9 cellular contexts compared by ENCODE assay signal in genomic region chr5:9924614-9925013, GRCh38.
DNase-seq lines count a peak whose midpoint lies in the region; ATAC-seq and TF ChIP-seq lines count a peak whose summit lies in the region.
"Had no signal": no experiment of that assay in that cellular context is flagged by ENCODE, and none has a peak within 500 bp of the region (broad histone marks: within the 10 kb centered on the region; RNA-seq: fewer than 3 reads in every experiment).

No MANE protein-coding gene starts in this region.

- peak; percentile 93 for DNase-seq in adipocyte (ENCODE audit: low read depth)
- DNase-seq in pulmonary artery endothelial cell (ENCODE audit: low read depth, low spot score), result peak; percentile 85
- no peak for DNase-seq in spleen
- no peak for DNase-seq in activated gamma-delta T cell treated with Interleukin-2 at 50 U/mL for 16 hours
- no peak for DNase-seq in NCI-H2196 treated with DMSO at 0.1 percent for 48 hours (lab: John Stamatoyannopoulos, UW; ENCODE audit: unreplicated experiment)
- DNase-seq in NCI-H2107 treated with DMSO at 0.1 percent for 48 hours (lab: John Stamatoyannopoulos, UW; ENCODE audit: unreplicated experiment), result no peak
- DNase-seq: activated effector memory CD4-positive, alpha-beta T cell treated with anti-CD3 and anti-CD28 coated beads, Interleukin-2, amount 50 U/mL, for 16 hours had no signal

- no peak for TF ChIP-seq CTCF in spleen (IDR thresholded peaks at IDR 0.05 in 8 of 11, conservative IDR thresholded peaks at IDR 0.05 in 3 of 11)

- WGBS in spleen, 5 donors, result 28 to 51% (median 32%) methylated on average over 2 of the region's 2 CpGs

- no peak for TF ChIP-seq POLR2A in spleen (IDR thresholded peaks at IDR 0.05)

- H3K4me1 ChIP-seq in adipocyte (ENCODE audit: control insufficient read depth, insufficient read depth, low read length), result peaks cover 4% of the 10 kb centered on the region
- H3K4me1 ChIP-seq in spleen, result no peaks in the 10 kb centered on the region

- intact Hi-C loops in spleen (cut with DNase I; ENCODE audit: low total_unique reads), result no loop called here

- H3K27me3 ChIP-seq in adipocyte (replicated peaks; ENCODE audit: control insufficient read depth, insufficient read depth, low read length) (no peaks in the 10 kb centered on the region), spleen (replicated peaks in 1 of 7) (no peaks in the 10 kb centered on the region)

- no peaks in the 10 kb centered on the region for H3K36me3 ChIP-seq in adipocyte (ENCODE audit: control insufficient read depth, insufficient read depth, low read length, severe bottlenecking)
- H3K36me3 ChIP-seq in spleen, result no peaks in the 10 kb centered on the region

- peak; percentile 94 for ATAC-seq in GM18873 (IDR thresholded peaks at IDR 0.05; ENCODE audit: low FRiP score, unreplicated experiment)
- peak; percentile 80 for ATAC-seq in HG03354 (IDR thresholded peaks at IDR 0.05; ENCODE audit: poor library complexity, severe bottlenecking, unreplicated experiment)

- no peak overlapping the region for H3K9ac ChIP-seq in adipocyte (ENCODE audit: low read length)

- H3K9me3 ChIP-seq in adipocyte (ENCODE audit: control insufficient read depth, low read length) (peaks cover 5% of the 10 kb centered on the region), spleen (peaks cover 0 to 48% (median 24%) of the 10 kb centered on the region in 8 donors)

- no peak overlapping the region for H3K27ac ChIP-seq in spleen

- H3K4me3 ChIP-seq in adipocyte (ENCODE audit: low read length), result no peak overlapping the region
- no peak overlapping the region for H3K4me3 ChIP-seq in spleen

Comparison
In these comparisons a context has a peak if more than half of its experiments do, and no peak if none do; other contexts are left out.
1. DNase-seq: peak in adipocyte (single experiment) and pulmonary artery endothelial cell (single experiment); none in spleen (single experiment), activated gamma-delta T cell treated with Interleukin-2 at 50 U/mL for 16 hours (single experiment), NCI-H2196 treated with DMSO at 0.1 percent for 48 hours (single experiment) and NCI-H2107 treated with DMSO at 0.1 percent for 48 hours (single experiment).